ENCODE assay signal across 8 cellular contexts in genomic region chr7:114087674-114088539, GRCh38.
DNase-seq lines count a peak whose midpoint lies in the region; ATAC-seq and TF ChIP-seq lines count a peak whose summit lies in the region.

No MANE protein-coding gene starts in this region.

- peak overlapping the region; percentile 84 to 89 for H3K4me3 ChIP-seq in ascending aorta
- peak overlapping the region; percentile 54 for H3K4me3 ChIP-seq in kidney epithelial cell (ENCODE audit: low read depth, low read length)
- H3K4me3 ChIP-seq in thyroid gland (replicated peaks in 1 of 3), result peak overlapping the region in 2 of 3 donors; percentile 25 to 33

- peak in 1 of 2 donors; percentile 10 for TF ChIP-seq POLR2A in thyroid gland (IDR thresholded peaks at IDR 0.05)

- no peaks in the 10 kb centered on the region for H3K9me3 ChIP-seq in ascending aorta
- no peaks in the 10 kb centered on the region for H3K9me3 ChIP-seq in thyroid gland

- DNase-seq in NCI-H1092 (lab: John Stamatoyannopoulos, UW) (peak; percentile 6), NCI-H1092 treated with DMSO at 0.1 percent for 48 hours (lab: John Stamatoyannopoulos, UW) (no peak), ascending aorta (ENCODE audit: low spot score in 2 of 2) (no peak), kidney epithelial cell (ENCODE audit: low read depth) (no peak), thyroid gland (peak; percentile 46 to 53)
- no peak for DNase-seq in activated naive CD4-positive, alpha-beta T cell treated with anti-CD3 and anti-CD28 coated beads, Interleukin-2, amount 50 U/mL, for 72 hours (ENCODE audit: low spot score in 2 of 2)

- no peaks in the 10 kb centered on the region for H3K9me3 Mint-ChIP-seq in activated naive CD4-positive, alpha-beta T cell treated with anti-CD3 and anti-CD28 coated beads, Interleukin-2, amount 50 U/mL, for 72 hours

- peaks cover 0 to 4% of the 10 kb centered on the region in 2 donors for H3K4me1 ChIP-seq in ascending aorta
- H3K4me1 ChIP-seq in thyroid gland, result peaks cover 22 to 24% of the 10 kb centered on the region in 2 donors

- H3K36me3 ChIP-seq in ascending aorta (no peaks in the 10 kb centered on the region), kidney epithelial cell (ENCODE audit: control insufficient read depth, insufficient read depth, low read length) (no peaks in the 10 kb centered on the region), thyroid gland (no peaks in the 10 kb centered on the region)

- peak overlapping the region; percentile 91 to 98 for H3K27ac ChIP-seq in ascending aorta
- H3K27ac ChIP-seq in thyroid gland, result peak overlapping the region; percentile 59 to 98 (median 78)

- 9 to 13% methylated on average over 31 of the region's 31 CpGs for WGBS in thyroid gland, 2 donors

- TF ChIP-seq CTCF in ascending aorta (IDR thresholded peaks at IDR 0.05), result no peak
- no peak for TF ChIP-seq CTCF in kidney epithelial cell (IDR thresholded peaks at IDR 0.05; ENCODE audit: insufficient read depth, low read length, poor library complexity, severe bottlenecking)
- no peak for TF ChIP-seq CTCF in thyroid gland (IDR thresholded peaks at IDR 0.05)

- no peak overlapping the region for H3K27ac Mint-ChIP-seq in activated naive CD4-positive, alpha-beta T cell treated with anti-CD3 and anti-CD28 coated beads, Interleukin-2, amount 50 U/mL, for 72 hours

- no peaks in the 10 kb centered on the region for H3K27me3 ChIP-seq in ascending aorta
- H3K27me3 ChIP-seq in kidney epithelial cell (ENCODE audit: control insufficient read depth, insufficient read depth, low read length), result peaks cover 39% of the 10 kb centered on the region
- no peaks in the 10 kb centered on the region for H3K27me3 ChIP-seq in thyroid gland

- no peak for ATAC-seq in activated naive CD4-positive, alpha-beta T cell treated with anti-CD3 and anti-CD28 coated beads, Interleukin-2, amount 50 U/mL, for 72 hours
- ATAC-seq in activated CD4-positive, CD25-positive, alpha-beta regulatory T cell treated with anti-CD3 and anti-CD28 coated beads, Interleukin-2, amount 50 U/mL, for 24 hours, result no peak
- no peak for ATAC-seq in HG03457 (IDR thresholded peaks at IDR 0.05; ENCODE audit: unreplicated experiment)

- H3K36me3 Mint-ChIP-seq in activated naive CD4-positive, alpha-beta T cell treated with anti-CD3 and anti-CD28 coated beads, Interleukin-2, amount 50 U/mL, for 72 hours, result peaks cover 6 to 20% of the 10 kb centered on the region in 2 donors

- intact Hi-C loops in ascending aorta (cut with DNase I), result loop anchor here (5.0 to 10.0 kb wide), 4 partner anchors 129 to 1633 kb away; partner anchors contain the start of genes IFRD1 and MDFIC
- intact Hi-C loops in thyroid gland (cut with DNase I), result no loop called here

Comparison
In these comparisons a context has a peak if more than half of its experiments do, and no peak if none do; other contexts are left out.
1. DNase-seq: peak in NCI-H1092 (single experiment) and thyroid gland (2 of 2); none in NCI-H1092 treated with DMSO at 0.1 percent for 48 hours (single experiment), ascending aorta (0 of 2), kidney epithelial cell (single experiment) and activated naive CD4-positive, alpha-beta T cell treated with anti-CD3 and anti-CD28 coated beads, Interleukin-2, amount 50 U/mL, for 72 hours (0 of 2).
2. H3K4me3 ChIP-seq: peak in every context shown above with its lines; median percentile 86 in ascending aorta; 54 in kidney epithelial cell; 29 in thyroid gland.